4 cellular contexts compared by ENCODE assay signal in genomic region chr13:44346534-44346933, GRCh38. TPM values are rescaled to one million over a fixed set of nuclear protein-coding genes. Genes with fewer than 3 reads are reported as not detected.
"Had no signal": no experiment of that assay in that cellular context is flagged by ENCODE, and none has a peak within 500 bp of the region (broad histone marks: within the 10 kb centered on the region; RNA-seq: fewer than 3 reads in every experiment).

No MANE protein-coding gene starts in this region.

- ATAC-seq: GM12878 had no signal

- H3K4me3 ChIP-seq: GM12878 had no signal

- DNase-seq: GDM1, GF-D8 had no signal

RNA-seq across cellular contexts. Expression of gene SERP2, which starts 27.1 kb away (rescaled TPM):
- total RNA-seq: G401, GM12878 had no signal
- polyA plus RNA-seq: GM12878 had no signal
